8 cellular contexts compared by ENCODE assay signal in genomic region chr13:29849071-29849541, GRCh38. TPM values are rescaled to one million over a fixed set of nuclear protein-coding genes. Genes with fewer than 3 reads are reported as not detected.
A peak's percentile ranks its signal among the peaks of the same experiment; 100 is the strongest.
DNase-seq lines count a peak whose midpoint lies in the region; ATAC-seq and TF ChIP-seq lines count a peak whose summit lies in the region.

No MANE protein-coding gene starts in this region.

- H3K36me3 ChIP-seq in MG63: no peaks in the 10 kb centered on the region
- H3K36me3 ChIP-seq in WERI-Rb-1: no peaks in the 10 kb centered on the region
- H3K36me3 ChIP-seq in aorta (ENCODE audit: control insufficient read depth in 1 of 2, insufficient read depth in 2 of 2, low read length in 1 of 2): no peaks in the 10 kb centered on the region

- H3K4me3 ChIP-seq in MG63 (peak overlapping the region; percentile 77), WERI-Rb-1 (ENCODE audit: low read depth, low read length) (peak overlapping the region; percentile 76), epithelial cell of proximal tubule (ENCODE audit: low read depth, low read length) (peak overlapping the region; percentile 81), aorta (ENCODE audit: low read length in 2 of 2) (peak overlapping the region; percentile 71 to 85)

- no peak for TF ChIP-seq CTCF in WERI-Rb-1 (IDR thresholded peaks at IDR 0.05; ENCODE audit: low read depth, low read length)
- TF ChIP-seq CTCF in epithelial cell of proximal tubule (conservative IDR thresholded peaks at IDR 0.05; ENCODE audit: low read depth, low read length): no peak

- peaks cover 0 to 8% of the 10 kb centered on the region in 2 donors for H3K36me3 Mint-ChIP-seq in naive B cell

- DNase-seq in ELF-1 (ENCODE audit: low read depth, low spot score) (peak; percentile 30), MG63 (no peak), WERI-Rb-1 (no peak), epithelial cell of proximal tubule (ENCODE audit: low read depth) (no peak), naive B cell (peak; percentile 57), aorta (peak in 1 of 2 donors; percentile 53)

- intact Hi-C loops in aorta (cut with DNase I): loop anchor here (5.0 to 10.0 kb wide), 3 partner anchors 77 to 344 kb away; no protein-coding TSS in a partner anchor

- H3K4me3 Mint-ChIP-seq in naive B cell: peak overlapping the region; percentile 93 to 100 (median 96)

- H3K27me3 ChIP-seq in MG63 (no peaks in the 10 kb centered on the region), WERI-Rb-1 (ENCODE audit: insufficient read depth, low read depth, severe bottlenecking) (no peaks in the 10 kb centered on the region), aorta (ENCODE audit: control insufficient read depth in 1 of 2, insufficient read depth in 2 of 2, low read length in 1 of 2) (no peaks in the 10 kb centered on the region)

- no peaks in the 10 kb centered on the region for H3K9me3 Mint-ChIP-seq in naive B cell

- H3K4me1 Mint-ChIP-seq in naive B cell: peaks cover 33 to 43% (median 34%) of the 10 kb centered on the region in 3 donors

- 0% methylated on average over 20 of the region's 20 CpGs for WGBS in aorta, 2 donors

- H3K27ac ChIP-seq in WERI-Rb-1: peak overlapping the region; percentile 92; the same call in 1 of the 2 replicates
- H3K27ac ChIP-seq in aorta (ENCODE audit: low read depth in 1 of 2, low read length in 2 of 2): peak overlapping the region; percentile 86 to 96

- ATAC-seq in naive B cell (ENCODE audit: low read depth in 2 of 2): peak; percentile 45 to 49
- ATAC-seq in aorta (ENCODE audit: low FRiP score): peak; percentile 17
- no peak for ATAC-seq in HG03432 (IDR thresholded peaks at IDR 0.05; ENCODE audit: unreplicated experiment)
- no peak for ATAC-seq in HG02970 (IDR thresholded peaks at IDR 0.05; ENCODE audit: low FRiP score, unreplicated experiment)

- H3K27ac Mint-ChIP-seq in naive B cell: peak overlapping the region; percentile 97 to 100 (median 98)

- no peaks in the 10 kb centered on the region for H3K27me3 Mint-ChIP-seq in naive B cell

- no peaks in the 10 kb centered on the region for H3K9me3 ChIP-seq in MG63
- no peaks in the 10 kb centered on the region for H3K9me3 ChIP-seq in WERI-Rb-1 (ENCODE audit: severe bottlenecking)
- no peaks in the 10 kb centered on the region for H3K9me3 ChIP-seq in aorta (ENCODE audit: control insufficient read depth, low read length)

- no peaks in the 10 kb centered on the region for H3K4me1 ChIP-seq in aorta (ENCODE audit: control insufficient read depth in 1 of 2, insufficient read depth in 2 of 2, low read length in 2 of 2)

RNA-seq across cellular contexts. Expression of gene UBL3, which starts 1.3 kb away (rescaled TPM):
- total RNA-seq in MG63 (2014; rRNA removed; shearing (Covaris generic); ENCODE audit: low replicate concordance): 11.4 and 15.3 TPM in 2 replicates
- total RNA-seq in epithelial cell of proximal tubule (8.8 and 10.0 TPM in 2 replicates), aorta (10 to 100 TPM; 24.2 to 29.4 TPM)
- polyA plus RNA-seq in naive B cell (ENCODE audit: low read depth in 6 of 6) (10 to 100 TPM; 23.1 to 33.3 (median 30.5) TPM), aorta (10 to 100 TPM; 14.8 to 20.7 TPM)

Comparison
In these comparisons a context has a peak if more than half of its experiments do, and no peak if none do; other contexts are left out.
1. DNase-seq: peak in ELF-1 (single experiment) and naive B cell (single experiment); none in MG63 (single experiment), WERI-Rb-1 (single experiment) and epithelial cell of proximal tubule (single experiment).
2. ATAC-seq: peak in naive B cell (2 of 2) and aorta (single experiment); none in HG03432 (single experiment) and HG02970 (single experiment).
3. Peak in every context shown above with its lines, with median percentiles within 50 percentile points of each other: H3K4me3 ChIP-seq.